Comparison of ENCODE assay signal across 8 cellular contexts in genomic region chr3:189961525-189962161, GRCh38.
DNase-seq lines count a peak whose midpoint lies in the region; ATAC-seq and TF ChIP-seq lines count a peak whose summit lies in the region.

No MANE protein-coding gene starts in this region.

- H3K27me3 Mint-ChIP-seq in WTC11 (ENCODE audit: low read depth) = no peaks in the 10 kb centered on the region

- H3K27ac Mint-ChIP-seq in WTC11 = peak overlapping the region; percentile 64

- TF ChIP-seq CTCF in AG09309 (IDR thresholded peaks at IDR 0.05; ENCODE audit: control insufficient read depth, insufficient read depth, low read depth, low read length, missing control alignments) (peak; percentile 84), WTC11 (IDR thresholded peaks at IDR 0.05) (peak; percentile 89), cardiac fibroblast (IDR thresholded peaks at IDR 0.05; ENCODE audit: low read depth, low read length) (peak; percentile 84)

- peak; percentile 40 for DNase-seq in AG09309 (ENCODE audit: low read depth)
- DNase-seq in NCI-H2227 treated with DMSO at 0.1 percent for 48 hours (lab: John Stamatoyannopoulos, UW) = peak; percentile 35
- peak; percentile 85 for DNase-seq in WTC11 (ENCODE audit: low spot score)
- DNase-seq in cardiac fibroblast (ENCODE audit: low read depth in 2 of 2) = peak; percentile 84 to 90
- DNase-seq in kidney glomerular epithelial cell (lab: John Stamatoyannopoulos, UW) = peak; percentile 91
- peak; percentile 57 for DNase-seq in stimulated activated CD4-positive, alpha-beta T cell treated with anti-CD3 and anti-CD28 coated beads, Interleukin-2, amount 100 ng/mL, for 4 hours (ENCODE audit: low read depth)

- H3K4me3 ChIP-seq in AG09309 (ENCODE audit: control insufficient read depth, low read depth, low read length) (no peak overlapping the region), cardiac fibroblast (replicated peaks in 1 of 2; ENCODE audit: low read depth in 2 of 2, low read length in 2 of 2) (no peak overlapping the region)

- POLR2A ChIA-PET in WTC11 (lab: Charles Lee) = interaction anchor here (0.6 to 1.4 kb wide), 5 partner anchors 158 to 937 kb away, joined by 3 to 9 read pairs (median 3); partner anchors contain the start of genes CLDN1 and P3H2

- peaks cover 7% of the 10 kb centered on the region; the same call in 1 of the 2 replicates for H3K36me3 Mint-ChIP-seq in WTC11

- no peak overlapping the region for H3K4me3 Mint-ChIP-seq in WTC11

- CTCF ChIA-PET in WTC11 (lab: Charles Lee) = interaction anchor here (0.6 to 4.8 kb wide), 58 partner anchors 10 to 1242 kb away, joined by 3 to 77 read pairs (median 4); partner anchors contain the start of genes CLDN1, IL1RAP and P3H2

- peak; percentile 80 for ATAC-seq in GM19023 (IDR thresholded peaks at IDR 0.05; ENCODE audit: unreplicated experiment)
- peak; percentile 74 for ATAC-seq in HG03342 (IDR thresholded peaks at IDR 0.05; ENCODE audit: unreplicated experiment)
- ATAC-seq in WTC11 = peak; percentile 58

- no peaks in the 10 kb centered on the region for H3K9me3 Mint-ChIP-seq in WTC11

- peaks cover 23% of the 10 kb centered on the region for H3K4me1 Mint-ChIP-seq in WTC11

TF ChIP-seq in WTC11, 78 proteins besides CTCF, POLR2A, EP300 and RAD21:
- no peak for TF ChIP-seq ATF6 (CRISPR knock-in tag; IDR thresholded peaks at IDR 0.05)
- TF ChIP-seq SP1 (CRISPR knock-in tag; conservative IDR thresholded peaks at IDR 0.05) = no peak
- no peak for TF ChIP-seq ZNF263 (CRISPR knock-in tag; IDR thresholded peaks at IDR 0.05; ENCODE audit: low read depth)
- no peak for TF ChIP-seq MAX (CRISPR knock-in tag; IDR thresholded peaks at IDR 0.05)
- TF ChIP-seq IRF1 (CRISPR knock-in tag; IDR thresholded peaks at IDR 0.05) = no peak

Comparison
In these comparisons a context has a peak if more than half of its experiments do, and no peak if none do; other contexts are left out.
1. DNase-seq: peak in every context shown above with its lines; median percentile 91 in kidney glomerular epithelial cell; 87 in cardiac fibroblast; 85 in WTC11; 57 in stimulated activated CD4-positive, alpha-beta T cell treated with anti-CD3 and anti-CD28 coated beads, Interleukin-2, amount 100 ng/mL, for 4 hours; 40 in AG09309; 35 in NCI-H2227 treated with DMSO at 0.1 percent for 48 hours.